1 cellular context compared by ENCODE assay signal in the genomic region with DNA sequence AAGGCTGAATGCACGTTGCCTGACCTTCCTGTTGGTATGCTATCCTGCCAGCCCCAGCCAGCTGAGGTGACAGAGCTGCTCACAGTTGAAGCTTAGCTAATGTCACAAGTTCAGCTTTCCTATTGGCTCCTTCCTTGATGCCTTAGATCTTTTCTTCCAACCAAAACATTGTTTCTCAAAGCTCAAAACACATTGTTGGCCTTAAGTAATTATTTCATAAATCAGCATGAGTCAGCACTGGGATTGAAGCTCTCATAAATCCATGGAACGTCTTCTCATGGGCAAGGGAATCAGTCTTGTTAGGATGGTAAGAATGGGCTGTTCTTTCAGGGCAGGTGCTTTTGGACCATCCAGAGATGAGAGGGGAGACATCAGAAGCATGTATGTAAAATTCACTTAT.
TF ChIP-seq lines count a peak whose summit lies in the region.

No MANE protein-coding gene starts in this region.

TF ChIP-seq in K562, 482 proteins besides CTCF, POLR2A, EP300 and RAD21:
- TF ChIP-seq POLR2B (IDR thresholded peaks at IDR 0.05; ENCODE audit: low read depth, partially characterized antibody) (no peak), CBX5 (IDR thresholded peaks at IDR 0.05; ENCODE audit: borderline replicate concordance, low read depth) (no peak), SFPQ (IDR thresholded peaks at IDR 0.05; ENCODE audit: low read depth, low read length) (no peak), MAFG (tag; conservative IDR thresholded peaks at IDR 0.05) (peak; percentile 35), NCOA4 (IDR thresholded peaks at IDR 0.05; ENCODE audit: partially characterized antibody) (no peak), MAFF (IDR thresholded peaks at IDR 0.05; ENCODE audit: low read length) (peak; percentile 29), ZSCAN32 (CRISPR knock-in tag; IDR thresholded peaks at IDR 0.05) (no peak), C11orf30 (IDR thresholded peaks at IDR 0.05; ENCODE audit: low read depth) (peak; percentile 72), RBM22 (IDR thresholded peaks at IDR 0.05; ENCODE audit: low read depth, low read length, poor library complexity, severe bottlenecking) (no peak), NFE2 (IDR thresholded peaks at IDR 0.05; ENCODE audit: low read depth) (0 out of 2 replicates have a peak, but pooled peaks have one; percentile 23), RB1 (IDR thresholded peaks at IDR 0.05; ENCODE audit: low read depth) (no peak), ZNF316 (IDR thresholded peaks at IDR 0.05) (peak; percentile 58; the same call in 1 of the 2 replicates), NUFIP1 (IDR thresholded peaks at IDR 0.05; ENCODE audit: partially characterized antibody) (no peak), ZNF655 (CRISPR knock-in tag; IDR thresholded peaks at IDR 0.05) (no peak), HLTF (IDR thresholded peaks at IDR 0.05) (no peak)
